Comparison of ENCODE assay signal across 8 cellular contexts in the genomic region with DNA sequence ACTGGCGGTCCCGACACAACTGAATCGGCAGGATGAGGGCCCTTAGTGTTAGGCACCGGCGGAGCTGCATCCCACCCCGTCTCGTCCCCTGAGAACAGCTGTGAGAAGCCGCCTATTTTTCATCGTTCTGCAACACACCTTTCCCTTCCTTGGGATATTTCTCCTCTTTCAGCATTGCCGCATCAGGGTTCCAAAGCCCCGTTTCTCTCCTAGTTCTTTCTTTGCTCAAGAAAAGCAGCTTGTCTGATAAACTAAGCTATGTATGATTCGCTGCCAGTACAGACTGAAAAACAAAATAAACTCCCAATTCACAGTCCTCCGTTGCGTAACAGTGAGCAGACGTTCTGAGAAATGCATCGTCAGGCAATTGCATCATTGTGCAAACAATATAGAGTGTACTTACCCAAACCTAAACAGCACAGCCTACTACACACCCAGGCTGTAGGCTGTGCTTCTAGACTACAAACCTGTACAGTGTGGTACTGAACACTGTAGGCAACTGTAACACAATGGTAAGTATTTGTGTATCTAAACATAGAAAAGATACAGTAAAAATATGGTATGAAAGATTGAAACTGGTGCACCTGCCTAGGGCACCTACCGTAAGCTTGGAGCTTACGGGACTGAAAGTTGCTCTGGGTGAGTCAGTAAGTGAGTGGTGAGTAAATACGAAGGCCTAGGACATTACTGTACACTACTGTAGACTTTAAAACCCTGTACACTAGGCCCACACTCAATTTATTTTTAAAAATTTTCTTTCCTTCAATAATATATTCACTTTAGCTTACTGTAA. TPM values are rescaled to one million over a fixed set of nuclear protein-coding genes. Genes with fewer than 3 reads are reported as not detected.
DNase-seq lines count a peak whose midpoint lies in the region; ATAC-seq lines count a peak whose summit lies in the region.

No MANE protein-coding gene starts in this region.

- H3K9me3 ChIP-seq in SK-N-MC (ENCODE audit: low read depth, low read length) = no peaks in the 10 kb centered on the region

- no peak overlapping the region for H3K27ac ChIP-seq in SK-N-MC

- no peaks in the 10 kb centered on the region for H3K36me3 ChIP-seq in SK-N-MC (ENCODE audit: insufficient read depth, low read length)

- no peak overlapping the region for H3K9ac ChIP-seq in SK-N-MC (ENCODE audit: insufficient read length)

- DNase-seq in NCI-H146 treated with DMSO at 0.1 percent for 48 hours (lab: John Stamatoyannopoulos, UW; ENCODE audit: unreplicated experiment) = peak; percentile 41
- DNase-seq in NCI-H146 (lab: John Stamatoyannopoulos, UW) = no peak
- no peak for DNase-seq in SK-N-MC (ENCODE audit: low read depth, low spot score)
- peak; percentile 84 for DNase-seq in fibroblast of the conjunctiva (ENCODE audit: low read depth)
- DNase-seq in renal cortical epithelial cell (ENCODE audit: low read depth) = peak; percentile 44
- no peak for DNase-seq in islet precursor cell

- no peak for ATAC-seq in HG03520 (IDR thresholded peaks at IDR 0.05; ENCODE audit: unreplicated experiment)
- ATAC-seq in HG03565 (IDR thresholded peaks at IDR 0.05; ENCODE audit: unreplicated experiment) = no peak

- H3K4me3 ChIP-seq in SK-N-MC = peak overlapping the region; percentile 86

RNA-seq across cellular contexts. Expression of gene ADAMTS17, which starts 8.9 kb away (rescaled TPM):
- 1.4 and 1.5 TPM in 2 replicates for total RNA-seq in renal cortical epithelial cell

Comparison
In these comparisons a context has a peak if more than half of its experiments do, and no peak if none do; other contexts are left out.
1. DNase-seq: peak in NCI-H146 treated with DMSO at 0.1 percent for 48 hours (single experiment), fibroblast of the conjunctiva (single experiment) and renal cortical epithelial cell (single experiment); none in NCI-H146 (single experiment), SK-N-MC (single experiment) and islet precursor cell (single experiment).